16 cellular contexts compared by ENCODE assay signal in genomic region chr11:611001-611996, GRCh38. TPM values are rescaled to one million over a fixed set of nuclear protein-coding genes. Genes with fewer than 3 reads are reported as not detected.
DNase-seq lines count a peak whose midpoint lies in the region; ATAC-seq and TF ChIP-seq lines count a peak whose summit lies in the region.
"Had no signal": no experiment of that assay in that cellular context is flagged by ENCODE, and none has a peak within 500 bp of the region (broad histone marks: within the 10 kb centered on the region; RNA-seq: fewer than 3 reads in every experiment).

No MANE protein-coding gene starts in this region.

- H3K4me3 ChIP-seq in RWPE2 (ENCODE audit: severe bottlenecking) (no peak overlapping the region), right lobe of liver (no peak overlapping the region), upper lobe of right lung (no peak overlapping the region)
- H3K4me3 ChIP-seq: tibial nerve had no signal

- H3K27ac Mint-ChIP-seq in natural killer cell: peak overlapping the region; percentile 83 to 89
- H3K27ac Mint-ChIP-seq in natural killer cell treated with Interleukin-12 subunit alpha and Interleukin-12 subunit beta and Interleukin-15 and Interleukin-18, amount 100 ng/mL, for 72 hours: no peak overlapping the region

- TF ChIP-seq CTCF in natural killer cell (IDR thresholded peaks at IDR 0.05) (no peak), RWPE2 (IDR thresholded peaks at IDR 0.05; ENCODE audit: poor library complexity, severe bottlenecking) (no peak), right lobe of liver (IDR thresholded peaks at IDR 0.05) (no peak), upper lobe of right lung (IDR thresholded peaks at IDR 0.05) (no peak)

- peak overlapping the region; percentile 56 for H3K4me3 Mint-ChIP-seq in natural killer cell
- no peak overlapping the region for H3K4me3 Mint-ChIP-seq in natural killer cell treated with Interleukin-12 subunit alpha and Interleukin-12 subunit beta and Interleukin-15 and Interleukin-18, amount 100 ng/mL, for 72 hours

- ATAC-seq in natural killer cell (no peak), RWPE2 (ENCODE audit: low read depth) (no peak), right lobe of liver (peak in 2 of 4 donors; percentile 1 to 3), upper lobe of right lung (no peak)
- no peak for ATAC-seq in natural killer cell treated with Interleukin-12 subunit alpha and Interleukin-12 subunit beta and Interleukin-15 and Interleukin-18, amount 100 ng/mL, for 72 hours
- ATAC-seq: Right ventricle myocardium inferior had no signal

- H3K36me3 Mint-ChIP-seq in natural killer cell: no peaks in the 10 kb centered on the region
- H3K36me3 Mint-ChIP-seq in natural killer cell treated with Interleukin-12 subunit alpha and Interleukin-12 subunit beta and Interleukin-15 and Interleukin-18, amount 100 ng/mL, for 72 hours: no peaks in the 10 kb centered on the region

- H3K36me3 ChIP-seq in RWPE2 (ENCODE audit: low read depth) (peaks cover 68% of the 10 kb centered on the region), right lobe of liver (peaks cover 6 to 64% (median 34%) of the 10 kb centered on the region in 4 donors), upper lobe of right lung (peaks cover 71% of the 10 kb centered on the region)

- WGBS in right lobe of liver (ENCODE audit: insufficient coverage, low coverage, low lambda C conversion rate, missing lambda C conversion rate): 43% methylated on average over 9 of the region's 49 CpGs

- H3K4me1 ChIP-seq in RWPE2 (ENCODE audit: insufficient read depth, poor library complexity, severe bottlenecking): peaks cover 10% of the 10 kb centered on the region
- H3K4me1 ChIP-seq in right lobe of liver: peaks cover 0 to 67% (median 33%) of the 10 kb centered on the region in 4 donors
- H3K4me1 ChIP-seq in upper lobe of right lung: peaks cover 25% of the 10 kb centered on the region

- H3K27ac ChIP-seq in RWPE2 (ENCODE audit: poor library complexity, severe bottlenecking) (no peak overlapping the region), right lobe of liver (peak overlapping the region in 1 of 3 donors; percentile 64), upper lobe of right lung (no peak overlapping the region)

- H3K9me3 ChIP-seq in RWPE2 (ENCODE audit: severe bottlenecking) (no peaks in the 10 kb centered on the region), right lobe of liver (no peaks in the 10 kb centered on the region), upper lobe of right lung (no peaks in the 10 kb centered on the region)
- H3K9me3 ChIP-seq: BE2C, tibial nerve had no signal

- TF ChIP-seq POLR2A in right lobe of liver (IDR thresholded peaks at IDR 0.05): no peak

- H3K27me3 Mint-ChIP-seq in natural killer cell (ENCODE audit: low read depth in 2 of 2): no peaks in the 10 kb centered on the region
- H3K27me3 Mint-ChIP-seq in natural killer cell treated with Interleukin-12 subunit alpha and Interleukin-12 subunit beta and Interleukin-15 and Interleukin-18, amount 100 ng/mL, for 72 hours: no peaks in the 10 kb centered on the region

- peaks cover 6 to 16% of the 10 kb centered on the region in 2 donors for H3K4me1 Mint-ChIP-seq in natural killer cell
- H3K4me1 Mint-ChIP-seq in natural killer cell treated with Interleukin-12 subunit alpha and Interleukin-12 subunit beta and Interleukin-15 and Interleukin-18, amount 100 ng/mL, for 72 hours (ENCODE audit: low read depth in 2 of 2): peaks cover 12% of the 10 kb centered on the region in 2 donors

- no peaks in the 10 kb centered on the region for H3K27me3 ChIP-seq in RWPE2 (ENCODE audit: insufficient read depth, poor library complexity, severe bottlenecking)
- no peaks in the 10 kb centered on the region for H3K27me3 ChIP-seq in right lobe of liver
- no peaks in the 10 kb centered on the region for H3K27me3 ChIP-seq in upper lobe of right lung
- H3K27me3 ChIP-seq: BE2C, tibial nerve had no signal

- intact Hi-C loops in natural killer cell (cut with micrococcal nuclease) (loop anchor here (10.0 kb wide), 1 partner anchor 114 kb away; no protein-coding TSS in a partner anchor), right lobe of liver (cut with DNase I) (loop anchor here in 1 of 2 donors (5.0 kb wide), 1 partner anchor 54 kb away; no protein-coding TSS in a partner anchor), upper lobe of right lung (cut with DNase I) (no loop called here)

- H3K9me3 Mint-ChIP-seq in natural killer cell: no peaks in the 10 kb centered on the region
- no peaks in the 10 kb centered on the region for H3K9me3 Mint-ChIP-seq in natural killer cell treated with Interleukin-12 subunit alpha and Interleukin-12 subunit beta and Interleukin-15 and Interleukin-18, amount 100 ng/mL, for 72 hours

- no peak for DNase-seq in natural killer cell
- DNase-seq in natural killer cell treated with Interleukin-12 subunit alpha and Interleukin-12 subunit beta and Interleukin-15 and Interleukin-18, amount 100 ng/mL, for 72 hours (ENCODE audit: low spot score): no peak
- peak; percentile 65 for DNase-seq in RWPE2 (ENCODE audit: low spot score)
- DNase-seq in right lobe of liver: peak in 2 of 3 donors; percentile 79 to 80
- DNase-seq in upper lobe of right lung: peak; percentile 68
- DNase-seq in stimulated activated CD4-positive, alpha-beta T cell treated with anti-CD3 and anti-CD28 coated beads, Interleukin-4, amount 100 ng/mL, for 4 hours: no peak
- DNase-seq in COR-L47 (lab: John Stamatoyannopoulos, UW): no peak
- no peak for DNase-seq in glomerular visceral epithelial cell (ENCODE audit: extremely low spot score)
- DNase-seq: BE2C, NCI-H748 treated with DMSO at 0.1 percent for 48 hours, T-helper 9 cell had no signal

RNA-seq across cellular contexts. Expression of gene IRF7, which starts 4.5 kb away (rescaled TPM):
- total RNA-seq in natural killer cell (10 to 100 TPM; 63.3 to 97.3 (median 77.3) TPM), right lobe of liver (10 to 100 TPM; 27.3 to 72.8 (median 47.7) TPM), upper lobe of right lung (56.2 TPM)
- 10 to 100 TPM; 33.7 to 34.9 TPM for total RNA-seq in natural killer cell treated with Interleukin-12 subunit alpha and Interleukin-12 subunit beta and Interleukin-15 and Interleukin-18, amount 100 ng/mL, for 72 hours
- total RNA-seq: HT1080 had no signal

RNA-seq across cellular contexts. Expression of gene CDHR5, which starts 13.5 kb away (rescaled TPM):
- total RNA-seq in natural killer cell (not detected), right lobe of liver (100 to 1,000 TPM in 2 of 6 experiments, 10 to 100 TPM in 4; 59.4 to 162 (median 80.7) TPM), upper lobe of right lung (not detected)
- total RNA-seq in natural killer cell treated with Interleukin-12 subunit alpha and Interleukin-12 subunit beta and Interleukin-15 and Interleukin-18, amount 100 ng/mL, for 72 hours: not detected
- total RNA-seq: HT1080, pulmonary artery endothelial cell, Right ventricle myocardium inferior, tibial nerve had no signal

RNA-seq across cellular contexts. Expression of gene SCT, which starts 15.7 kb away (rescaled TPM):
- total RNA-seq in natural killer cell (not detected), right lobe of liver (not detected), upper lobe of right lung (not detected)
- not detected for total RNA-seq in natural killer cell treated with Interleukin-12 subunit alpha and Interleukin-12 subunit beta and Interleukin-15 and Interleukin-18, amount 100 ng/mL, for 72 hours
- total RNA-seq: HT1080, mononuclear cell, pulmonary artery endothelial cell, Right ventricle myocardium inferior, tibial nerve had no signal

RNA-seq across cellular contexts. Expression of gene DRD4, which starts 25.8 kb away (rescaled TPM):
- total RNA-seq in natural killer cell: 1 to 10 TPM in 1 of 3 donors, under 1 TPM in 2; 0.49 to 1.2 (median 0.61) TPM
- total RNA-seq in natural killer cell treated with Interleukin-12 subunit alpha and Interleukin-12 subunit beta and Interleukin-15 and Interleukin-18, amount 100 ng/mL, for 72 hours: 1 to 10 TPM in 1 of 2 donors, under 1 TPM in 1; 0.48 to 1.3 TPM
- total RNA-seq in right lobe of liver: under 1 TPM in 4 of 6 experiments, not detected in 2; 0.31 to 0.90 (median 0.41) TPM
- total RNA-seq in upper lobe of right lung: 1.2 TPM
- total RNA-seq: pulmonary artery endothelial cell had no signal

RNA-seq across cellular contexts. Expression of gene PHRF1, which starts 35.0 kb away (rescaled TPM):
- 10 to 100 TPM; 46.1 to 52.0 (median 46.9) TPM for total RNA-seq in natural killer cell
- total RNA-seq in natural killer cell treated with Interleukin-12 subunit alpha and Interleukin-12 subunit beta and Interleukin-15 and Interleukin-18, amount 100 ng/mL, for 72 hours: 10 to 100 TPM; 49.2 to 85.7 TPM
- 10 to 100 TPM; 15.4 to 21.9 (median 20.3) TPM for total RNA-seq in right lobe of liver
- total RNA-seq in upper lobe of right lung: 31.0 TPM

Comparison
In these comparisons a context has a peak if more than half of its experiments do, and no peak if none do; other contexts are left out.
1. H3K27ac Mint-ChIP-seq: peak in natural killer cell (2 of 2); none in natural killer cell treated with Interleukin-12 subunit alpha and Interleukin-12 subunit beta and Interleukin-15 and Interleukin-18, amount 100 ng/mL, for 72 hours (0 of 2).
2. DNase-seq: peak in RWPE2 (single experiment), right lobe of liver (2 of 3) and upper lobe of right lung (single experiment); none in natural killer cell (single experiment), natural killer cell treated with Interleukin-12 subunit alpha and Interleukin-12 subunit beta and Interleukin-15 and Interleukin-18, amount 100 ng/mL, for 72 hours (single experiment), stimulated activated CD4-positive, alpha-beta T cell treated with anti-CD3 and anti-CD28 coated beads, Interleukin-4, amount 100 ng/mL, for 4 hours (0 of 2), COR-L47 (single experiment) and glomerular visceral epithelial cell (single experiment).
3. RNA of gene CDHR5, which starts 13.5 kb away (total RNA-seq): 59.4 to 162 TPM in right lobe of liver; not detected in natural killer cell treated with Interleukin-12 subunit alpha and Interleukin-12 subunit beta and Interleukin-15 and Interleukin-18, amount 100 ng/mL, for 72 hours, not detected in natural killer cell and not detected in upper lobe of right lung (single experiment); every median in the first group is over 10 times any median in the second.